ENCODE assay signal across 1 cellular context in the genomic region with DNA sequence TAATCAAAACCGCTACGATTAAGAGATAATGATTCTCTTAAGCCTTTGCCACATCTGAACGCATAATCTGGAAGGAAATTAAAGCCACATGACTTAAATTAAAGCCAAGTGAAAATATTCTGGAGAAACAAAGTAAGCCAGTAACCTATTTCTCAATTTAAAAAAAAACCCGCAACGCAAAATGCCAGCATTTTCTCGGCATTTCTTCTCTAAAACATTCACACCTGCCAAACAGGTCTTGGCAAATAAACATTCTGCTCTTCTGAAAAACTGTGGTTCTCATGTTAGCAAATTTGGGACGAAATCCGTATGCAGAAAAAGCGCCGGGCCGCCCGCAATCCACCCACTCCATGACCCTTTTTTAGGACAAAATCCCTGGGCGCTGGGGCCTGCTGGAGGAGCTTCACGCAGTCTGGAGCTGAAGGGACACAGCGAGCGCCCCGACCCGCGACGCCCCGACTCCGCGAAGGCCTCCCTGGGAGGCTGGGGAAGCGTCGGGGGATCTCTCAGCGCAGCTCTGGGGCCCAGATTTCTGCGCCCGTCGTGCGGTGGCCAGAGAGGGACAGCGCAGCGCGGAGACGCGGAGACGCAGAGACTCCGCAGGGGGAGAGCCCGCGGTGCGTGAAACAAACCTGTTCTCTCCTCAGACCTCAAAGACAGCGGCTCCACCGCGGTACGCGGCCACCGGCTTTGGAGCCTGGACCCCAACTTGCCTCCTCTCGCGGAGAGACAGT.
TF ChIP-seq lines count a peak whose summit lies in the region.

No MANE protein-coding gene starts in this region.

TF ChIP-seq in H1, 55 proteins besides CTCF, POLR2A, EP300 and RAD21 (continued from another document):
- TF ChIP-seq, protein P1, sequence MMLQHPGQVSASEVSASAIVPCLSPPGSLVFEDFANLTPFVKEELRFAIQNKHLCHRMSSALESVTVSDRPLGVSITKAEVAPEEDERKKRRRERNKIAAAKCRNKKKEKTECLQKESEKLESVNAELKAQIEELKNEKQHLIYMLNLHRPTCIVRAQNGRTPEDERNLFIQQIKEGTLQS (IDR thresholded peaks at IDR 0.05; ENCODE audit: insufficient read depth, low read depth, low read length): no peak
